In the genomic region with DNA sequence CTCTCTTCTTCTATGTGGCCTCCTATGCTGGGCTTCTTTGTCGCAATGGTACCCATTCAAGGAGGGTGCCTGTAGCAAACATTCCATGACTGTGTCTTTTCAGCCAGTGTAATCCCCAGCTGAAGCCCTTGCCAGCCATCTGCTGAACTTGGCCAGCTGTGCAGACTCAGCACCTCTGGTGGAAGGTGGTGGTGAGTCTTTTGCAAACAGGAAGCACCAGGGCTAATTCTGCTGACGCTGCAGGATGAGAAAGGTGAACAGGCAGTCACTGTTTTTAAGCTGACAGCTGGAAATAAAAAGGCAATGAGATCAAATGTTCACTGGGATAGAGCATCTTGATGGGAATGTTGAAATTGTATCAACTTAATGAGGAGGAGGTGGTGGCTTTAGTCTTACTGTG, we compare ENCODE assay signal across 7 cellular contexts.
A peak's percentile ranks its signal among the peaks of the same experiment; 100 is the strongest.
DNase-seq lines count a peak whose midpoint lies in the region; ATAC-seq and TF ChIP-seq lines count a peak whose summit lies in the region.

No MANE protein-coding gene starts in this region.

- no peak overlapping the region for H2AFZ ChIP-seq in Loucy (ENCODE audit: low read length)

- no peaks in the 10 kb centered on the region for H3K9me2 ChIP-seq in Loucy (replicated peaks; ENCODE audit: low read depth, low read length)

- H4K20me1 ChIP-seq in Loucy (ENCODE audit: insufficient read depth, low read length, poor library complexity, severe bottlenecking): no peaks in the 10 kb centered on the region

- H3K9me3 ChIP-seq in Loucy (ENCODE audit: insufficient read depth, low read depth, low read length) (no peaks in the 10 kb centered on the region), iPS-15b (ENCODE audit: control insufficient read depth, insufficient read depth, low read length) (no peaks in the 10 kb centered on the region)

- H3K79me2 ChIP-seq in Loucy (ENCODE audit: insufficient read depth, low read length): no peaks in the 10 kb centered on the region

- no peaks in the 10 kb centered on the region for H3F3A ChIP-seq in Loucy (ENCODE audit: low read depth)

- H3K4me3 ChIP-seq in Loucy (ENCODE audit: low read length, poor library complexity, severe bottlenecking): peak overlapping the region; percentile 22
- H3K4me3 ChIP-seq in iPS-15b (ENCODE audit: low read depth, low read length): peak overlapping the region; percentile 8

- no peaks in the 10 kb centered on the region for H3K27me3 ChIP-seq in Loucy (ENCODE audit: insufficient read depth, low read length, poor library complexity, severe bottlenecking)
- H3K27me3 ChIP-seq in iPS-15b (ENCODE audit: control insufficient read depth, insufficient read depth, low read length): peaks cover 30% of the 10 kb centered on the region

- peak; percentile 38 for TF ChIP-seq CTCF in Loucy (conservative IDR thresholded peaks at IDR 0.05; ENCODE audit: low read length)

- DNase-seq in NOMO-1 treated with dmso at 0.1 percent for 144 hours (lab: John Stamatoyannopoulos, UW; ENCODE audit: unreplicated experiment) (no peak), NCI-H446 treated with DMSO at 0.1 percent for 48 hours (lab: John Stamatoyannopoulos, UW) (no peak)
- no peak for DNase-seq in effector CD8-positive, alpha-beta T cell (lab: John Stamatoyannopoulos, UW)

- peak overlapping the region; percentile 55 for H3K4me2 ChIP-seq in Loucy (ENCODE audit: low read depth, low read length, poor library complexity, severe bottlenecking)

- no peak overlapping the region for H3K9ac ChIP-seq in Loucy (ENCODE audit: low read depth, low read length, poor library complexity, severe bottlenecking)
- no peak overlapping the region for H3K9ac ChIP-seq in iPS-15b (ENCODE audit: low read depth, low read length)

- H3K4me1 ChIP-seq in Loucy (ENCODE audit: insufficient read depth, low read length, poor library complexity, severe bottlenecking) (peaks cover 32% of the 10 kb centered on the region), iPS-15b (ENCODE audit: control insufficient read depth, insufficient read depth, low read length) (peaks cover 25% of the 10 kb centered on the region)

- ATAC-seq in GM18498 (IDR thresholded peaks at IDR 0.05; ENCODE audit: unreplicated experiment) (peak; percentile 83), GM21423 (IDR thresholded peaks at IDR 0.05; ENCODE audit: unreplicated experiment) (peak; percentile 68)

- H3K36me3 ChIP-seq in Loucy (ENCODE audit: insufficient read depth, low read length) (no peaks in the 10 kb centered on the region), iPS-15b (ENCODE audit: control insufficient read depth, insufficient read depth, low read length) (no peaks in the 10 kb centered on the region)
